ENCODE assay signal across 15 cellular contexts in genomic region chr17:63095459-63095858, GRCh38.
DNase-seq lines count a peak whose midpoint lies in the region; ATAC-seq and TF ChIP-seq lines count a peak whose summit lies in the region.
"Had no signal": no experiment of that assay in that cellular context is flagged by ENCODE, and none has a peak within 500 bp of the region (broad histone marks: within the 10 kb centered on the region; RNA-seq: fewer than 3 reads in every experiment).

No MANE protein-coding gene starts in this region.

- H2BK12ac ChIP-seq in trophoblast cell (ENCODE audit: low read length): no peak overlapping the region

- H3K9me3 ChIP-seq in RWPE2 (ENCODE audit: severe bottlenecking) (no peaks in the 10 kb centered on the region), trophoblast cell (ENCODE audit: insufficient read depth, low read depth, low read length) (no peaks in the 10 kb centered on the region)
- H3K9me3 ChIP-seq: HAP-1 had no signal

- whole genome bisulfite sequencing in trophoblast cell (ENCODE audit: extremely low coverage, insufficient coverage, insufficient read length): no CpG with 5 or more reads among the region's 1 CpG

- H2AFZ ChIP-seq in trophoblast cell (ENCODE audit: insufficient read depth, low read length, poor library complexity): no peak overlapping the region

- ATAC-seq in RWPE2 (ENCODE audit: low read depth) (peak; percentile 93), GM19397 (IDR thresholded peaks at IDR 0.05; ENCODE audit: unreplicated experiment) (no peak)
- ATAC-seq: K562 had no signal

- H3K79me1 ChIP-seq in trophoblast cell (ENCODE audit: low read length): no peaks in the 10 kb centered on the region

- H3K27me3 ChIP-seq in RWPE2 (ENCODE audit: insufficient read depth, poor library complexity, severe bottlenecking) (no peaks in the 10 kb centered on the region), trophoblast cell (ENCODE audit: insufficient read depth, low read length) (no peaks in the 10 kb centered on the region)

- DNase-seq in HCEC 1CT (peak; percentile 30), RWPE2 (ENCODE audit: low spot score) (no peak), foreskin fibroblast (peak; percentile 15 to 39), trophoblast cell (no peak), GM20000 (ENCODE audit: low spot score) (no peak), DMS153 (lab: John Stamatoyannopoulos, UW) (no peak)
- DNase-seq: C1 segment of cervical spinal cord; CD8-positive, alpha-beta memory T cell; DMS79; NCI-H1694 treated with DMSO at 0.1 percent for 48 hours; NK-92 treated with Interleukin-12 subunit alpha and Interleukin-12 subunit beta, amount 100 ng/mL, for 24 hours; SIG-M5 had no signal

- TF ChIP-seq CTCF in RWPE2 (IDR thresholded peaks at IDR 0.05; ENCODE audit: poor library complexity, severe bottlenecking): no peak
- no peak for TF ChIP-seq CTCF in foreskin fibroblast (IDR thresholded peaks at IDR 0.05; ENCODE audit: low read depth, low read length)
- no peak for TF ChIP-seq CTCF in GM20000 (IDR thresholded peaks at IDR 0.05; ENCODE audit: extremely low read depth, missing control alignments)

- peaks cover 33% of the 10 kb centered on the region for H3K36me3 ChIP-seq in RWPE2 (ENCODE audit: low read depth)
- H3K36me3 ChIP-seq in trophoblast cell (ENCODE audit: control insufficient read depth in 1 of 2, insufficient read depth in 2 of 2, low read length in 2 of 2): peaks cover 0 to 3% of the 10 kb centered on the region in 2 experiments
- H3K36me3 ChIP-seq: HAP-1 had no signal

- no peak overlapping the region for H3K4me3 ChIP-seq in RWPE2 (ENCODE audit: severe bottlenecking)
- no peak overlapping the region for H3K4me3 ChIP-seq in foreskin fibroblast (ENCODE audit: low read depth in 1 of 2, low read length in 2 of 2)
- H3K4me3 ChIP-seq in trophoblast cell (ENCODE audit: low read depth, low read length): no peak overlapping the region
- H3K4me3 ChIP-seq: HAP-1, K562 had no signal

- H3K4ac ChIP-seq in trophoblast cell (ENCODE audit: low read depth, low read length): peak overlapping the region; percentile 24

- no peak overlapping the region for H4K91ac ChIP-seq in trophoblast cell (ENCODE audit: low read depth, low read length)

- H3K23ac ChIP-seq in trophoblast cell (ENCODE audit: low read length): no peak overlapping the region

- no peak overlapping the region for H2BK5ac ChIP-seq in trophoblast cell (ENCODE audit: low read depth, low read length, poor library complexity)

- H3K27ac ChIP-seq in RWPE2 (ENCODE audit: poor library complexity, severe bottlenecking) (peak overlapping the region; percentile 3), trophoblast cell (ENCODE audit: low read depth, low read length) (no peak overlapping the region)

- H3K4me1 ChIP-seq in RWPE2 (ENCODE audit: insufficient read depth, poor library complexity, severe bottlenecking) (peaks cover 21% of the 10 kb centered on the region), trophoblast cell (ENCODE audit: control insufficient read depth in 1 of 2, insufficient read depth in 2 of 2, low read length in 2 of 2) (peaks cover 2 to 4% of the 10 kb centered on the region in 2 experiments)

- no peak overlapping the region for H2BK120ac ChIP-seq in trophoblast cell (ENCODE audit: insufficient read depth, low read length, poor library complexity)

- no peak overlapping the region for H4K12ac ChIP-seq in trophoblast cell (ENCODE audit: low read depth, low read length)

- H4K8ac ChIP-seq in trophoblast cell (ENCODE audit: low read depth, low read length): no peak overlapping the region

- no peak overlapping the region for H3K14ac ChIP-seq in trophoblast cell (ENCODE audit: low read length)

- no peak overlapping the region for H3K9ac ChIP-seq in trophoblast cell (ENCODE audit: low read length)

- no peak overlapping the region for H3K4me2 ChIP-seq in trophoblast cell (ENCODE audit: low read length)

- H3K79me2 ChIP-seq in trophoblast cell (ENCODE audit: control insufficient read depth, insufficient read depth, low read length, poor library complexity): peaks cover 4% of the 10 kb centered on the region

- H3K18ac ChIP-seq in trophoblast cell (ENCODE audit: low read length): no peak overlapping the region

- no peak overlapping the region for H2AK5ac ChIP-seq in trophoblast cell (ENCODE audit: low read length)

Comparison
In these comparisons a context has a peak if more than half of its experiments do, and no peak if none do; other contexts are left out.
1. DNase-seq: peak in HCEC 1CT (single experiment) and foreskin fibroblast (2 of 2); none in RWPE2 (single experiment), trophoblast cell (0 of 2), GM20000 (single experiment) and DMS153 (single experiment).